In the genomic region with DNA sequence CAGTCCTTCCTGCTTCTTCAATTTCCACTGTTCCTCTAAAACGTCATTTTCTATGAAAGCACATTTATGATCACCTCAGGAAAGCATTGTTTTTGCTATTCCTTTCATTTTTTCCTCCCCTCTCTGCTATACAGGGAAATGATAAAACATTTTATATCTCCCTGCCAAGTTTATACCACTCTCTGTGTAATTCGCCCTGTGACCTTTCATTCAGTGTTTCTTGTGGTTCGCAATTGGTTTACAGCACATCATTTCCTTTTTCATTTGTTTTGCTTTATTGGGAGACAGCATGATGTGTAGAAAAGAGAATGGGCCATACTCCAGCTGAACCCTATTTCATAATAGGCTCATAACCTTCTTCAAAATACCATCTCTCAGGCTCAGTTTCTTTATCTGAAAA, we compare ENCODE assay signal across 11 cellular contexts.
DNase-seq lines count a peak whose midpoint lies in the region; ATAC-seq and TF ChIP-seq lines count a peak whose summit lies in the region.
"Had no signal": no experiment of that assay in that cellular context is flagged by ENCODE, and none has a peak within 500 bp of the region (broad histone marks: within the 10 kb centered on the region; RNA-seq: fewer than 3 reads in every experiment).

No MANE protein-coding gene starts in this region.

- H3K27me3 ChIP-seq in neuron (ENCODE audit: insufficient read depth, low read length) (no peaks in the 10 kb centered on the region), esophagus squamous epithelium (no peaks in the 10 kb centered on the region)

- H3K36me3 ChIP-seq in neuron (ENCODE audit: insufficient read depth, low read length) (no peaks in the 10 kb centered on the region), esophagus squamous epithelium (no peaks in the 10 kb centered on the region)

- WGBS in esophagus squamous epithelium, 2 donors: 36 to 67% methylated on average over 3 of the region's 3 CpGs

- H3K27ac ChIP-seq in esophagus squamous epithelium: no peak overlapping the region
- H3K27ac ChIP-seq: RWPE1 had no signal

- no peak for TF ChIP-seq POLR2A in esophagus squamous epithelium (IDR thresholded peaks at IDR 0.05)

- no peak overlapping the region for H3K4me3 ChIP-seq in AG10803 (ENCODE audit: low read length)
- no peak overlapping the region for H3K4me3 ChIP-seq in neuron (ENCODE audit: low read length)
- no peak overlapping the region for H3K4me3 ChIP-seq in esophagus squamous epithelium

- H3K4me1 ChIP-seq in neuron (ENCODE audit: insufficient read depth, low read length) (peaks cover 10% of the 10 kb centered on the region), esophagus squamous epithelium (peaks cover 0 to 5% (median 0%) of the 10 kb centered on the region in 3 donors)

- peak overlapping the region; percentile 74 for H2AFZ ChIP-seq in neuron (ENCODE audit: low read depth, low read length)

- no peak for TF ChIP-seq CTCF in AG10803 (conservative IDR thresholded peaks at IDR 0.05; ENCODE audit: low read length)
- TF ChIP-seq CTCF in esophagus squamous epithelium (IDR thresholded peaks at IDR 0.05): no peak

- H3K9me3 ChIP-seq in neuron (ENCODE audit: low read length) (no peaks in the 10 kb centered on the region), esophagus squamous epithelium (no peaks in the 10 kb centered on the region)

- intact Hi-C loops in esophagus squamous epithelium (cut with DNase I): no loop called here

- peak; percentile 32 for DNase-seq in AG10803 (ENCODE audit: low read depth)
- peak; percentile 69 for DNase-seq in NCI-H226
- peak; percentile 95 to 96 for DNase-seq in dermis microvascular lymphatic vessel endothelial cell (ENCODE audit: low read depth in 2 of 2)
- no peak for DNase-seq in esophagus squamous epithelium (lab: John Stamatoyannopoulos, UW)
- DNase-seq: activated CD4-positive, alpha-beta T cell treated with anti-CD3 and anti-CD28 coated beads, Interleukin-2, amount 50 U/mL, for 4 hours; NCI-H526 had no signal

- ATAC-seq in HG03354 (IDR thresholded peaks at IDR 0.05; ENCODE audit: poor library complexity, severe bottlenecking, unreplicated experiment) (no peak), GM21515 (IDR thresholded peaks at IDR 0.05; ENCODE audit: unreplicated experiment) (no peak), GM19463 (IDR thresholded peaks at IDR 0.05; ENCODE audit: unreplicated experiment) (no peak)
